Comparison of ENCODE assay signal across 1 cellular context in genomic region chr2:162574615-162575452, GRCh38.
TF ChIP-seq lines count a peak whose summit lies in the region.

No MANE protein-coding gene starts in this region.

TF ChIP-seq in HepG2, 621 proteins besides CTCF, POLR2A, EP300 and RAD21 (continued from another document and continues in another):
- TF ChIP-seq ZNF574 (CRISPR knock-in tag; IDR thresholded peaks at IDR 0.05) = peak; percentile 70; the same call in 1 of the 2 replicates
- TF ChIP-seq ZNF414 (CRISPR knock-in tag; IDR thresholded peaks at IDR 0.05) = no peak; the same call in 1 of the 2 replicates
- no peak; the same call in 1 of the 2 replicates for TF ChIP-seq KLF11 (CRISPR knock-in tag; IDR thresholded peaks at IDR 0.05)
- TF ChIP-seq YY1 (IDR thresholded peaks at IDR 0.05; ENCODE audit: insufficient read depth, insufficient replicate concordance, low read depth, low read length) = no peak
- no peak for TF ChIP-seq CAMTA2 (CRISPR knock-in tag; IDR thresholded peaks at IDR 0.05; ENCODE audit: borderline replicate concordance)
- TF ChIP-seq KDM4B (CRISPR knock-in tag; IDR thresholded peaks at IDR 0.05) = peak; percentile 49
- TF ChIP-seq IRX3 (CRISPR knock-in tag; IDR thresholded peaks at IDR 0.05; ENCODE audit: borderline replicate concordance, low read depth) = no peak
- TF ChIP-seq GLMP (CRISPR knock-in tag; IDR thresholded peaks at IDR 0.05; ENCODE audit: borderline replicate concordance) = no peak
- TF ChIP-seq ZNF281 (CRISPR knock-in tag; IDR thresholded peaks at IDR 0.05; ENCODE audit: borderline replicate concordance) = peak; percentile 63; the same call in 1 of the 2 replicates
- no peak for TF ChIP-seq RNF219 (CRISPR knock-in tag; IDR thresholded peaks at IDR 0.05)
- no peak for TF ChIP-seq TOPORS (CRISPR knock-in tag; IDR thresholded peaks at IDR 0.05)
- TF ChIP-seq ZNF558 (CRISPR knock-in tag; IDR thresholded peaks at IDR 0.05; ENCODE audit: borderline replicate concordance) = no peak
- TF ChIP-seq ZNF318 (CRISPR knock-in tag; IDR thresholded peaks at IDR 0.05) = no peak
- TF ChIP-seq RBM39 (IDR thresholded peaks at IDR 0.05; ENCODE audit: low read depth, low read length, poor library complexity, severe bottlenecking) = no peak
- TF ChIP-seq TRIM24 (CRISPR knock-in tag; IDR thresholded peaks at IDR 0.05) = no peak
- peak; percentile 54; the same call in 1 of the 2 replicates for TF ChIP-seq GATAD1 (CRISPR knock-in tag; IDR thresholded peaks at IDR 0.05)
- no peak for TF ChIP-seq MAZ (IDR thresholded peaks at IDR 0.05; ENCODE audit: borderline replicate concordance, low read depth, low read length)
- TF ChIP-seq MAZ (CRISPR knock-in tag; IDR thresholded peaks at IDR 0.05; ENCODE audit: low read depth) = no peak
- TF ChIP-seq ZFYVE20 (CRISPR knock-in tag; IDR thresholded peaks at IDR 0.05; ENCODE audit: borderline replicate concordance, low read depth) = no peak
- TF ChIP-seq PREB (CRISPR knock-in tag; IDR thresholded peaks at IDR 0.05) = no peak
- TF ChIP-seq ZNF598 (CRISPR knock-in tag; IDR thresholded peaks at IDR 0.05; ENCODE audit: borderline replicate concordance) = peak; percentile 57; the same call in 1 of the 2 replicates
- no peak for TF ChIP-seq PRMT3 (CRISPR knock-in tag; IDR thresholded peaks at IDR 0.05; ENCODE audit: borderline replicate concordance, low read depth)
- TF ChIP-seq ZNF143 (CRISPR knock-in tag; IDR thresholded peaks at IDR 0.05) = peak; percentile 21; the same call in 1 of the 2 replicates
- peak; percentile 75; the same call in 1 of the 2 replicates for TF ChIP-seq ZNF501 (CRISPR knock-in tag; IDR thresholded peaks at IDR 0.05)
- no peak for TF ChIP-seq CHD2 (IDR thresholded peaks at IDR 0.05; ENCODE audit: low read depth, low read length)
- no peak for TF ChIP-seq GTF2F1 (IDR thresholded peaks at IDR 0.05; ENCODE audit: low read length)
- TF ChIP-seq ZNF891 (CRISPR knock-in tag; IDR thresholded peaks at IDR 0.05) = no peak
- TF ChIP-seq RFX1 (IDR thresholded peaks at IDR 0.05) = no peak
- TF ChIP-seq SP4 (CRISPR knock-in tag; IDR thresholded peaks at IDR 0.05) = no peak
- TF ChIP-seq FOSL2 (CRISPR knock-in tag; IDR thresholded peaks at IDR 0.05) = peak; percentile 87
- TF ChIP-seq TFE3 (CRISPR knock-in tag; IDR thresholded peaks at IDR 0.05) = peak; percentile 94
- no peak for TF ChIP-seq FOXA1 (IDR thresholded peaks at IDR 0.05)
- TF ChIP-seq FOXA1 (CRISPR knock-in tag; IDR thresholded peaks at IDR 0.05) = peak; percentile 39; the same call in 1 of the 2 replicates
- TF ChIP-seq CCDC6 (CRISPR knock-in tag; IDR thresholded peaks at IDR 0.05) = peak; percentile 85; the same call in 1 of the 2 replicates
- TF ChIP-seq ZNF121 (CRISPR knock-in tag; IDR thresholded peaks at IDR 0.05) = 0 out of 2 replicates have a peak, but pooled peaks have one; percentile 33
- no peak for TF ChIP-seq ZC3H13 (CRISPR knock-in tag; IDR thresholded peaks at IDR 0.05)
- peak; percentile 99 for TF ChIP-seq CEBPB (IDR thresholded peaks at IDR 0.05; ENCODE audit: borderline replicate concordance, low read depth, low read length)
- TF ChIP-seq ISX (CRISPR knock-in tag; conservative IDR thresholded peaks at IDR 0.05) = no peak
- TF ChIP-seq ZNF589 (CRISPR knock-in tag; conservative IDR thresholded peaks at IDR 0.05) = no peak
